Comparison of ENCODE assay signal across 1 cellular context in genomic region chr10:37857287-37858211, GRCh38.
TF ChIP-seq lines count a peak whose summit lies in the region.

Gene ZNF248, minus strand, starts transcription at chr10:37857610. Its CDS starts 1,300 bp downstream, at chr10:37856310.

TF ChIP-seq in K562, 482 proteins besides CTCF, POLR2A, EP300 and RAD21 (continued from another document and continues in another):
- peak; percentile 93 for TF ChIP-seq MGA (IDR thresholded peaks at IDR 0.05)
- TF ChIP-seq CBX3 (IDR thresholded peaks at IDR 0.05; ENCODE audit: borderline replicate concordance in 1 of 2, low read length in 2 of 2) = peak in 1 of 2 experiments; percentile 12; a peak in 1 of 3 replicates
- TF ChIP-seq CAMTA2 (CRISPR knock-in tag; conservative IDR thresholded peaks at IDR 0.05) = no peak
- TF ChIP-seq TFE3 (CRISPR knock-in tag; IDR thresholded peaks at IDR 0.05) = no peak
- TF ChIP-seq ELF2 (CRISPR knock-in tag; IDR thresholded peaks at IDR 0.05) = peak; percentile 24; the same call in 1 of the 2 replicates
- TF ChIP-seq SPI1 (IDR thresholded peaks at IDR 0.05; ENCODE audit: borderline replicate concordance, low read depth, low read length) = peak; percentile 63; the same call in 1 of the 2 replicates
- no peak; the same call in 1 of the 2 replicates for TF ChIP-seq BRD4 (IDR thresholded peaks at IDR 0.05)
- peak; percentile 96 to 97 for TF ChIP-seq NRF1 (conservative IDR thresholded peaks at IDR 0.05 in 1 of 2, IDR thresholded peaks at IDR 0.05 in 1 of 2)
- TF ChIP-seq HSF4 (CRISPR knock-in tag; IDR thresholded peaks at IDR 0.05; ENCODE audit: borderline replicate concordance) = no peak
- no peak for TF ChIP-seq IRF2 (CRISPR knock-in tag; IDR thresholded peaks at IDR 0.05)
- peak; percentile 56; the same call in 1 of the 2 replicates for TF ChIP-seq GABPB1 (CRISPR knock-in tag; IDR thresholded peaks at IDR 0.05)
- TF ChIP-seq ZNF512 (tag; IDR thresholded peaks at IDR 0.05) = no peak
- peak; percentile 95 for TF ChIP-seq MEIS2 (IDR thresholded peaks at IDR 0.05; ENCODE audit: partially characterized antibody)
- TF ChIP-seq ZBTB9 (CRISPR knock-in tag; IDR thresholded peaks at IDR 0.05) = 0 out of 2 replicates have a peak, but pooled peaks have one; percentile 65
- TF ChIP-seq SRSF7 (optimal IDR thresholded peaks at IDR 0.05; ENCODE audit: low read depth, low read length) = no peak
- TF ChIP-seq SMARCC2 (IDR thresholded peaks at IDR 0.05; ENCODE audit: low read depth) = no peak
- TF ChIP-seq ZBTB2 (IDR thresholded peaks at IDR 0.05) = peak; percentile 98
- peak; percentile 69; the same call in 1 of the 2 replicates for TF ChIP-seq EP400 (IDR thresholded peaks at IDR 0.05)
- no peak for TF ChIP-seq ATF1 (CRISPR knock-in tag; IDR thresholded peaks at IDR 0.05)
- TF ChIP-seq ATF1 (tag; IDR thresholded peaks at IDR 0.05) = peak; percentile 92
- no peak for TF ChIP-seq NR4A1 (CRISPR knock-in tag; IDR thresholded peaks at IDR 0.05)
- TF ChIP-seq NR4A1 (tag; IDR thresholded peaks at IDR 0.05) = peak; percentile 40; the same call in 1 of the 2 replicates
- peak; percentile 64; the same call in 1 of the 2 replicates for TF ChIP-seq KAT7 (CRISPR knock-in tag; IDR thresholded peaks at IDR 0.05; ENCODE audit: borderline replicate concordance)
- TF ChIP-seq ZNF224 (CRISPR knock-in tag; IDR thresholded peaks at IDR 0.05) = peak; percentile 28; the same call in 1 of the 2 replicates
- no peak for TF ChIP-seq ATF3 (IDR thresholded peaks at IDR 0.05)
- TF ChIP-seq ATF3 (CRISPR knock-in tag; conservative IDR thresholded peaks at IDR 0.05) = peak; percentile 23; the same call in 1 of the 2 replicates
- TF ChIP-seq UBTF (IDR thresholded peaks at IDR 0.05; ENCODE audit: borderline replicate concordance in 1 of 2, low read depth in 2 of 2, low read length in 2 of 2) = 0 out of 4 replicates have a peak, but pooled peaks of 1 of the 2 experiments have one; percentile 23
- TF ChIP-seq FOXK2 (conservative IDR thresholded peaks at IDR 0.05 in 1 of 2, IDR thresholded peaks at IDR 0.05 in 1 of 2; ENCODE audit: low read depth in 2 of 2) = peak; percentile 36 to 54; a peak in 1 of 4 replicates
- peak in 1 of 2 experiments; percentile 16; a peak in 1 of 4 replicates for TF ChIP-seq SRF (CRISPR knock-in tag; IDR thresholded peaks at IDR 0.05)
- peak; percentile 55; the same call in 1 of the 2 replicates for TF ChIP-seq TAF7 (tag; IDR thresholded peaks at IDR 0.05)
- TF ChIP-seq ZBTB12 (CRISPR knock-in tag; IDR thresholded peaks at IDR 0.05) = peak; percentile 57; the same call in 1 of the 2 replicates
